8 cellular contexts compared by ENCODE assay signal in genomic region chr6:17600527-17601388, GRCh38. TPM values are rescaled to one million over a fixed set of nuclear protein-coding genes. Genes with fewer than 3 reads are reported as not detected.
DNase-seq lines count a peak whose midpoint lies in the region; ATAC-seq, FAIRE-seq and TF ChIP-seq lines count a peak whose summit lies in the region.

No MANE protein-coding gene starts in this region.

- H3K36me3 ChIP-seq in BLaER1 treated with 17β-estradiol and CSF1 and Interleukin-3, amounts not matched to agents 10 nM and 100 nM: peaks cover 0 to 33% (median 26%) of the 10 kb centered on the region in 11 experiments; a peak in 20 of 22 replicates
- H3K36me3 ChIP-seq in ovary: no peaks in the 10 kb centered on the region

- CTCF ChIA-PET in RWPE1 (lab: Yijun Ruan, JAX): interaction anchor here (0.8 kb wide), 1 partner anchor 214 kb away, joined by 3 read pairs; no protein-coding TSS in a partner anchor

- TF ChIP-seq CTCF in RWPE1 (conservative IDR thresholded peaks at IDR 0.05; ENCODE audit: low read depth): no peak
- no peak for TF ChIP-seq CTCF in ovary (IDR thresholded peaks at IDR 0.05)
- no peak for TF ChIP-seq CTCF in D721Med (IDR thresholded peaks at IDR 0.05; ENCODE audit: insufficient read depth, missing control alignments)

- DNase-seq in GM19239 (ENCODE audit: insufficient read length, low spot score) (peak; percentile 9), RWPE1 (ENCODE audit: low spot score) (peak; percentile 20), Right ventricle myocardium inferior (ENCODE audit: missing footprints) (peak; percentile 79), ovary (peak; percentile 53 to 75 (median 67)), D721Med (ENCODE audit: insufficient read length, low spot score) (no peak)
- peak; percentile 45 for DNase-seq in activated naive CD4-positive, alpha-beta T cell treated with anti-CD3 and anti-CD28 coated beads, Interleukin-2, amount 50 U/mL, for 16 hours

- peaks cover 26 to 41% (median 35%) of the 10 kb centered on the region in 10 experiments for H3K4me1 ChIP-seq in BLaER1 treated with 17β-estradiol and CSF1 and Interleukin-3, amounts not matched to agents 10 nM and 100 nM
- peaks cover 4% of the 10 kb centered on the region for H3K4me1 ChIP-seq in ovary (ENCODE audit: insufficient read depth)

- 0 to 4% (median 2%) methylated on average over 40 to 77 of the region's 77 CpGs for WGBS in ovary, 3 donors

- POLR2A ChIA-PET in RWPE1 (lab: Yijun Ruan, JAX; ENCODE audit: low non-redundant PET): interaction anchor here (0.6 kb wide), 1 partner anchor 409 kb away, joined by 5 read pairs; no protein-coding TSS in a partner anchor

- H3K4me3 ChIP-seq in BLaER1 treated with 17β-estradiol and CSF1 and Interleukin-3, amounts not matched to agents 10 nM and 100 nM: peak overlapping the region; percentile 77 to 96 (median 86)
- peak overlapping the region; percentile 73 for H3K4me3 ChIP-seq in ovary

- H3K27ac ChIP-seq in BLaER1 treated with 17β-estradiol and CSF1 and Interleukin-3, amounts not matched to agents 10 nM and 100 nM: peak overlapping the region; percentile 89 to 98 (median 95)
- peak overlapping the region; percentile 78 for H3K27ac ChIP-seq in RWPE1
- H3K27ac ChIP-seq in ovary: peak overlapping the region; percentile 96 to 98

- H3K4me2 ChIP-seq in BLaER1 treated with 17β-estradiol and CSF1 and Interleukin-3, amounts not matched to agents 10 nM and 100 nM: peak overlapping the region; percentile 76 to 95 (median 90)

- intact Hi-C loops in Right ventricle myocardium inferior (cut with DNase I): loop anchor here (2.0 to 10.0 kb wide), 2 partner anchors 54 to 106 kb away; partner anchors contain the start of gene NUP153
- intact Hi-C loops in ovary (cut with DNase I): loop anchor here in 3 of 4 donors (5.0 to 10.0 kb wide), 4 partner anchors 104 to 394 kb away; partner anchors contain the start of gene NUP153 (in 2 of the 3)

- FAIRE-seq in GM19239 (lab: Jason Lieb, UNC) (no peak), D721Med (lab: Jason Lieb, UNC) (no peak)

- peaks cover 0 to 27% (median 6%) of the 10 kb centered on the region in 11 experiments; a peak in 7 of 22 replicates for H4K20me1 ChIP-seq in BLaER1 treated with 17β-estradiol and CSF1 and Interleukin-3, amounts not matched to agents 10 nM and 100 nM

- no peaks in the 10 kb centered on the region for H3K27me3 ChIP-seq in BLaER1 treated with 17β-estradiol and CSF1 and Interleukin-3, amounts not matched to agents 10 nM and 100 nM
- H3K27me3 ChIP-seq in ovary: no peaks in the 10 kb centered on the region

- H3K9ac ChIP-seq in BLaER1 treated with 17β-estradiol and CSF1 and Interleukin-3, amounts not matched to agents 10 nM and 100 nM: peak overlapping the region; percentile 87 to 96 (median 95)

- TF ChIP-seq POLR2A in ovary (IDR thresholded peaks at IDR 0.05): no peak

- peaks cover 0 to 22% (median 6%) of the 10 kb centered on the region in 11 experiments; a peak in 10 of 22 replicates for H3K9me3 ChIP-seq in BLaER1 treated with 17β-estradiol and CSF1 and Interleukin-3, amounts not matched to agents 10 nM and 100 nM (replicated peaks in 1 of 11)
- no peaks in the 10 kb centered on the region for H3K9me3 ChIP-seq in ovary

- no peak for TF ChIP-seq EP300 in ovary (IDR thresholded peaks at IDR 0.05)

- ATAC-seq in HG03280 (IDR thresholded peaks at IDR 0.05; ENCODE audit: unreplicated experiment) (peak; percentile 49), Right ventricle myocardium inferior (peak; percentile 56)

RNA-seq across cellular contexts. Expression of gene FAM8A1, which starts 0.7 kb away (rescaled TPM):
- 16.6 TPM for total RNA-seq in Right ventricle myocardium inferior
- 10 to 100 TPM; 26.4 to 39.7 (median 31.0) TPM for total RNA-seq in ovary
- 10 to 100 TPM; 25.4 to 31.2 TPM for polyA plus RNA-seq in ovary
